Comparison of ENCODE assay signal across 18 cellular contexts in the genomic region with DNA sequence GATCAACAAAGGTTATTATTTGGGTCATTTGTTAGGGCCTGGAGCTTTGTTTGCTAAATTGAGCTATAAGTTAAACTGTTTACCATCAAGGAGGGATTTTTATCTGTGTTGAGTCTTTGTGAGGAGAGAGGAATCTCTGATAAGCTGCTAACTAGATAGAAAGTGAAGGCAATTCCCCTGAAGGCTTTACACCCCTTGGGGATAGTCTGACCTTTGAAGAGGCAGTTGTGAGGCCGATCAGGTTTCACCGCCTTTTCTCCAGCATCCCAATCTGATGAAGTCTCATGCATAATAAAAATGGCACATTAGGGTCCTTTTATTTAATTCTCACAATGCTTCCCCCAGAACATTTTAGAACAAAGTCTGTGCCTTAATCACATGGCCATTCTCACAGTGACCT. TPM values are rescaled to one million over a fixed set of nuclear protein-coding genes. Genes with fewer than 3 reads are reported as not detected.
DNase-seq lines count a peak whose midpoint lies in the region; ATAC-seq, FAIRE-seq and TF ChIP-seq lines count a peak whose summit lies in the region.
"Had no signal": no experiment of that assay in that cellular context is flagged by ENCODE, and none has a peak within 500 bp of the region (broad histone marks: within the 10 kb centered on the region; RNA-seq: fewer than 3 reads in every experiment).

No MANE protein-coding gene starts in this region.

- H3K9me3 ChIP-seq in ectodermal cell (ENCODE audit: control insufficient read depth, low read length) (no peaks in the 10 kb centered on the region), neuron (ENCODE audit: low read length) (no peaks in the 10 kb centered on the region)

- no peaks in the 10 kb centered on the region for H3K36me3 ChIP-seq in ectodermal cell (ENCODE audit: control insufficient read depth, insufficient read depth, low read length)
- no peaks in the 10 kb centered on the region for H3K36me3 ChIP-seq in neuron (ENCODE audit: insufficient read depth, low read length)

- H3K27me3 ChIP-seq in ectodermal cell (ENCODE audit: control insufficient read depth, insufficient read depth, low read length, poor library complexity, severe bottlenecking) (no peaks in the 10 kb centered on the region), neuron (ENCODE audit: insufficient read depth, low read length) (no peaks in the 10 kb centered on the region)

- whole genome bisulfite sequencing in ectodermal cell, 2 experiments = 43 to 65% methylated on average over 2 of the region's 2 CpGs

- no peak for FAIRE-seq in D721Med (lab: Jason Lieb, UNC)
- FAIRE-seq: GM12891, TTC549 had no signal

- no peak overlapping the region for H2AFZ ChIP-seq in neuron (ENCODE audit: low read depth, low read length)

- peak overlapping the region; percentile 67 for H3K27ac ChIP-seq in ectodermal cell (ENCODE audit: insufficient read depth, low read depth, low read length, poor library complexity, severe bottlenecking)
- H3K27ac ChIP-seq: KMS-11 had no signal

- ATAC-seq in HG03378 (IDR thresholded peaks at IDR 0.05; ENCODE audit: unreplicated experiment) = no peak

- peaks cover 27% of the 10 kb centered on the region for H3K4me1 ChIP-seq in ectodermal cell (ENCODE audit: control insufficient read depth, insufficient read depth, low read length)
- H3K4me1 ChIP-seq in neuron (ENCODE audit: insufficient read depth, low read length) = peaks cover 28% of the 10 kb centered on the region

- no peak for TF ChIP-seq CTCF in D721Med (IDR thresholded peaks at IDR 0.05; ENCODE audit: insufficient read depth, missing control alignments)

- H3K4me3 ChIP-seq in ectodermal cell (ENCODE audit: insufficient read depth, low read depth, low read length) (no peak overlapping the region), neuron (ENCODE audit: low read length) (peak overlapping the region; percentile 14)

- DNase-seq in COLO829 (ENCODE audit: low spot score) = peak; percentile 34
- peak; percentile 66 to 76 for DNase-seq in NCI-H1930 (lab: John Stamatoyannopoulos, UW)
- no peak for DNase-seq in AML-193 (lab: John Stamatoyannopoulos, UW)
- no peak for DNase-seq in NCI-H345 (lab: John Stamatoyannopoulos, UW)
- no peak for DNase-seq in D721Med (ENCODE audit: insufficient read length, low spot score)
- DNase-seq: activated naive CD4-positive, alpha-beta T cell treated with anti-CD3 and anti-CD28 coated beads, Interleukin-2, amount 50 U/mL, for 16 hours; caudate nucleus; erythroblast; hypothalamus; NCI-H1694 treated with DMSO at 0.1 percent for 48 hours; posterior cingulate gyrus; stimulated activated CD8-positive, alpha-beta memory T cell treated with anti-CD3 and anti-CD28 coated beads, Interleukin-4, amount 100 ng/mL, for 48 hours had no signal

RNA-seq across cellular contexts. Expression of gene C1orf21, which starts 21.8 kb away (rescaled TPM):
- 61.7 TPM for polyA plus RNA-seq in ectodermal cell (2013, experiment 1 of 4)
- 59.2 TPM for polyA plus RNA-seq in ectodermal cell (2013, experiment 2 of 4)
- 40.3 TPM for polyA plus RNA-seq in ectodermal cell (2013, experiment 3 of 4)
- polyA plus RNA-seq in ectodermal cell (2013, experiment 4 of 4) = 48.1 TPM

Comparison
In these comparisons a context has a peak if more than half of its experiments do, and no peak if none do; other contexts are left out.
1. DNase-seq: peak in COLO829 (single experiment) and NCI-H1930 (2 of 2); none in AML-193 (0 of 2), NCI-H345 (single experiment) and D721Med (single experiment).